ENCODE assay signal across 9 cellular contexts in genomic region chr17:42347198-42347597, GRCh38. TPM values are rescaled to one million over a fixed set of nuclear protein-coding genes. Genes with fewer than 3 reads are reported as not detected.
DNase-seq lines count a peak whose midpoint lies in the region; ATAC-seq, FAIRE-seq and TF ChIP-seq lines count a peak whose summit lies in the region.
"Had no signal": no experiment of that assay in that cellular context is flagged by ENCODE, and none has a peak within 500 bp of the region (broad histone marks: within the 10 kb centered on the region; RNA-seq: fewer than 3 reads in every experiment).

No MANE protein-coding gene starts in this region.

- H3K9me3 ChIP-seq in HCT116 (ENCODE audit: control insufficient read depth in 1 of 2, insufficient read depth in 1 of 2, low read depth in 1 of 2, low read length in 2 of 2): no peaks in the 10 kb centered on the region
- no peaks in the 10 kb centered on the region for H3K9me3 ChIP-seq in small intestine (ENCODE audit: control insufficient read depth, low read depth)

- peaks cover 46% of the 10 kb centered on the region for H3K36me3 Mint-ChIP-seq in activated naive CD8-positive, alpha-beta T cell treated with anti-CD3 and anti-CD28 coated beads, Interleukin-2, amount 50 U/mL, for 24 hours (ENCODE audit: low read depth)

- H3K36me3 ChIP-seq in HCT116 (ENCODE audit: control insufficient read depth in 1 of 2, insufficient read depth in 2 of 2, low read length in 2 of 2): peaks cover 3 to 12% of the 10 kb centered on the region in 2 experiments; a peak in 2 of 4 replicates
- peaks cover 0 to 19% of the 10 kb centered on the region in 2 donors for H3K36me3 ChIP-seq in small intestine (ENCODE audit: control insufficient read depth in 2 of 2, insufficient read depth in 2 of 2, low read length in 2 of 2)

- H3K4me1 Mint-ChIP-seq in activated naive CD8-positive, alpha-beta T cell treated with anti-CD3 and anti-CD28 coated beads, Interleukin-2, amount 50 U/mL, for 24 hours: peaks cover 52% of the 10 kb centered on the region

- no peaks in the 10 kb centered on the region for H3K9me2 ChIP-seq in HCT116 (ENCODE audit: insufficient read depth)

- no peak for TF ChIP-seq POLR2A in HCT116 (IDR thresholded peaks at IDR 0.05; ENCODE audit: borderline replicate concordance, extremely low read depth, insufficient read depth, insufficient read length)

- H3K4me2 ChIP-seq in HCT116 (ENCODE audit: low read length): peak overlapping the region; percentile 57

- H3K4me3 ChIP-seq in HCT116 (replicated peaks in 1 of 2; ENCODE audit: low read depth in 1 of 2, low read length in 2 of 2): no peak overlapping the region
- H3K4me3 ChIP-seq in small intestine (ENCODE audit: low read depth in 1 of 2, low read length in 2 of 2): no peak overlapping the region

- H3K4me1 ChIP-seq in HCT116 (ENCODE audit: control insufficient read depth in 1 of 2, insufficient read depth in 2 of 2, low read length in 2 of 2): peaks cover 11 to 24% of the 10 kb centered on the region in 2 experiments
- peaks cover 4 to 7% of the 10 kb centered on the region in 2 donors for H3K4me1 ChIP-seq in small intestine (ENCODE audit: control insufficient read depth in 2 of 2, insufficient read depth in 1 of 2, low read depth in 1 of 2, low read length in 1 of 2)

- RAD21 ChIA-PET in HCT116 (lab: Charles Lee; ENCODE audit: low non-redundant PET in 1 of 2, low total read pairs in 2 of 2, uncharacterized antibody in 2 of 2, unreplicated experiment in 2 of 2): no interaction called here

- TF ChIP-seq RAD21 in HCT116 (IDR thresholded peaks at IDR 0.05; ENCODE audit: low read depth): no peak

- CTCF ChIA-PET in HCT116 (lab: Charles Lee): no interaction called here

- POLR2A ChIA-PET in HCT116 (lab: Charles Lee): no interaction called here

- BruUV-seq in HCT116 (replicated peaks; lab: Mats Ljungman, UMichigan): no TSS peak

- H3K27ac ChIP-seq in HCT116 (ENCODE audit: low read depth, low read length) (peak overlapping the region; percentile 3; the same call in 1 of the 2 replicates), small intestine (ENCODE audit: low read depth in 1 of 2, low read length in 1 of 2) (peak overlapping the region in 1 of 2 donors; percentile 60)

- no peaks in the 10 kb centered on the region for H3K9me3 Mint-ChIP-seq in activated naive CD8-positive, alpha-beta T cell treated with anti-CD3 and anti-CD28 coated beads, Interleukin-2, amount 50 U/mL, for 24 hours

- DNase-seq in HCT116 (ENCODE audit: low read depth, low spot score): peak; percentile 22
- DNase-seq in activated naive CD8-positive, alpha-beta T cell treated with anti-CD3 and anti-CD28 coated beads, Interleukin-2, amount 50 U/mL, for 24 hours: no peak
- DNase-seq in Right ventricle myocardium superior: no peak
- DNase-seq in small intestine: peak; percentile 25
- DNase-seq in NCI-H1694 treated with DMSO at 0.1 percent for 48 hours (lab: John Stamatoyannopoulos, UW): no peak
- DNase-seq in activated CD4-positive, alpha-beta T cell treated with anti-CD3 and anti-CD28 coated beads for 4 hours: no peak
- no peak for DNase-seq in GM20000 (ENCODE audit: low spot score)
- no peak for DNase-seq in occipital lobe (lab: John Stamatoyannopoulos, UW)
- DNase-seq: RPMI8226 had no signal

- H3K4me3 Mint-ChIP-seq in activated naive CD8-positive, alpha-beta T cell treated with anti-CD3 and anti-CD28 coated beads, Interleukin-2, amount 50 U/mL, for 24 hours: no peak overlapping the region

- intact Hi-C loops in HCT116 (cut with micrococcal nuclease) (no loop called here), Right ventricle myocardium superior (cut with DNase I) (no loop called here)

- H3K27me3 ChIP-seq in HCT116 (ENCODE audit: insufficient read depth, low read length): no peaks in the 10 kb centered on the region
- no peaks in the 10 kb centered on the region for H3K27me3 ChIP-seq in small intestine (ENCODE audit: control insufficient read depth in 2 of 2, insufficient read depth in 2 of 2, low read length in 2 of 2)

- H3K27ac Mint-ChIP-seq in activated naive CD8-positive, alpha-beta T cell treated with anti-CD3 and anti-CD28 coated beads, Interleukin-2, amount 50 U/mL, for 24 hours: peak overlapping the region; percentile 52

- FAIRE-seq in small intestine (lab: Jason Lieb, UNC): no peak

- ATAC-seq in HCT116 (no peak), Right ventricle myocardium superior (ENCODE audit: poor library complexity) (peak; percentile 25)
- no peak for ATAC-seq in activated naive CD8-positive, alpha-beta T cell treated with anti-CD3 and anti-CD28 coated beads, Interleukin-2, amount 50 U/mL, for 24 hours

- H4K20me1 ChIP-seq in HCT116 (ENCODE audit: insufficient read depth): no peaks in the 10 kb centered on the region

- H3K27me3 Mint-ChIP-seq in activated naive CD8-positive, alpha-beta T cell treated with anti-CD3 and anti-CD28 coated beads, Interleukin-2, amount 50 U/mL, for 24 hours: no peaks in the 10 kb centered on the region

- peaks cover 4% of the 10 kb centered on the region; the same call in 1 of the 2 replicates for H3K79me2 ChIP-seq in HCT116 (ENCODE audit: insufficient read depth, low read length)

- no peak overlapping the region for H2AFZ ChIP-seq in HCT116 (ENCODE audit: low read depth, low read length, poor library complexity, severe bottlenecking)

- TF ChIP-seq CTCF in HCT116 (IDR thresholded peaks at IDR 0.05 in 2 of 3, conservative IDR thresholded peaks at IDR 0.05 in 1 of 3; ENCODE audit: borderline replicate concordance in 1 of 3, insufficient read depth in 1 of 3, low read depth in 2 of 3, low read length in 2 of 3) (no peak), GM20000 (IDR thresholded peaks at IDR 0.05; ENCODE audit: extremely low read depth, missing control alignments) (no peak)

- H3K9ac ChIP-seq in HCT116 (ENCODE audit: low read length): no peak overlapping the region

TF ChIP-seq in HCT116, 20 proteins besides CTCF, POLR2A, EP300 and RAD21:
- TF ChIP-seq JUND (IDR thresholded peaks at IDR 0.05) (peak; percentile 64), CBX3 (IDR thresholded peaks at IDR 0.05; ENCODE audit: low read depth) (no peak), SP1 (IDR thresholded peaks at IDR 0.05; ENCODE audit: low read depth) (peak; percentile 47; the same call in 1 of the 2 replicates), FOSL1 (IDR thresholded peaks at IDR 0.05; ENCODE audit: low read depth) (peak; percentile 79)

RNA-seq across cellular contexts. Expression of gene STAT3, which starts 41.0 kb away (rescaled TPM):
- 61.0 TPM for total RNA-seq in HCT116 (2021; ENCODE audit: unreplicated experiment)
- 38.0 and 39.4 TPM in 2 replicates for polyA plus RNA-seq in HCT116 (2012)
- total RNA-seq in Right ventricle myocardium superior: 127 TPM
- polyA plus RNA-seq in small intestine: 10 to 100 TPM; 49.0 to 76.5 (median 55.7) TPM
- 25.1 TPM for total RNA-seq in occipital lobe

RNA-seq across cellular contexts. Expression of gene STAT5A, which starts 58.9 kb away (rescaled TPM):
- total RNA-seq in HCT116 (2021; ENCODE audit: unreplicated experiment) (0.91 TPM), Right ventricle myocardium superior (14.9 TPM), occipital lobe (1.4 TPM)
- polyA plus RNA-seq in HCT116 (2012): 0.16 and 0.18 TPM in 2 replicates
- polyA plus RNA-seq in small intestine: 10 to 100 TPM in 2 of 3 donors, 1 to 10 TPM in 1; 2.7 to 18.3 (median 11.3) TPM

Comparison
In these comparisons a context has a peak if more than half of its experiments do, and no peak if none do; other contexts are left out.
1. DNase-seq: peak in HCT116 (single experiment) and small intestine (single experiment); none in activated naive CD8-positive, alpha-beta T cell treated with anti-CD3 and anti-CD28 coated beads, Interleukin-2, amount 50 U/mL, for 24 hours (single experiment), Right ventricle myocardium superior (single experiment), NCI-H1694 treated with DMSO at 0.1 percent for 48 hours (single experiment), activated CD4-positive, alpha-beta T cell treated with anti-CD3 and anti-CD28 coated beads for 4 hours (0 of 2), GM20000 (single experiment) and occipital lobe (single experiment).